8 cellular contexts compared by ENCODE assay signal in the genomic region with DNA sequence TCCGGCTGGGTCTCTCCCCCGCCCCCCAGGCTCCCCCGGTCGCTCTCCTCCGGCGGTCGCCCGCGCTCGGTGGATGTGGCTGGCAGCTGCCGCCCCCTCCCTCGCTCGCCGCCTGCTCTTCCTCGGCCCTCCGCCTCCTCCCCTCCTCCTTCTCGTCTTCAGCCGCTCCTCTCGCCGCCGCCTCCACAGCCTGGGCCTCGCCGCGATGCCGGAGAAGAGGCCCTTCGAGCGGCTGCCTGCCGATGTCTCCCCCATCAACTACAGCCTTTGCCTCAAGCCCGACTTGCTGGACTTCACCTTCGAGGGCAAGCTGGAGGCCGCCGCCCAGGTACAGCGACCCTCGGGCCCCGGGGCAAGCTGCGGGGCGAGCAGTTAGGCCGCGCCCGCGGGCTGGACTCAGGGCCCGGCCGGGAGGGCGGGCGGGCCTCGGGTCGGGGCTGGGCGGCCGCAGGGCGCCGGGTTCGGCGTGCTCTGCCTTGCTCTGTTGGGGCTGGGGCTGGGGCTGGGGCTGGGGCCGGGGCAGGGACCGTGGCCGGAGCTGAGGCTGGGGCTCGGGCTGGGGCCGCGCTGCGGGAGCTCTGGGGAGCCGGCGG. TPM values are rescaled to one million over a fixed set of nuclear protein-coding genes. Genes with fewer than 3 reads are reported as not detected.
DNase-seq lines count a peak whose midpoint lies in the region; ATAC-seq, FAIRE-seq and TF ChIP-seq lines count a peak whose summit lies in the region.
"Not testable (repeated sequence)": the region's sequence is repeated elsewhere in the genome, so short reads cannot be mapped to it uniquely, and the experiment has no call there.

No MANE protein-coding gene starts in this region.

- POLR2A ChIA-PET in activated CD4-positive, alpha-beta T cell treated with anti-CD3 and anti-CD28 coated beads for 36 hours (lab: Charles Lee) = interaction anchor here (1.0 kb wide), 1 partner anchor 118 kb away, joined by 4 read pairs; no protein-coding TSS in a partner anchor

- peak overlapping the region; percentile 93 for H3K4me3 Mint-ChIP-seq in activated CD4-positive, alpha-beta T cell treated with anti-CD3 and anti-CD28 coated beads for 36 hours
- H3K4me3 Mint-ChIP-seq in central memory CD8-positive, alpha-beta T cell = peak overlapping the region; percentile 87

- TF ChIP-seq CTCF in 22Rv1 (IDR thresholded peaks at IDR 0.05) = not testable (repeated sequence)

- peak overlapping the region; percentile 60 for H3K4me3 ChIP-seq in Jurkat, Clone E6-1 (ENCODE audit: low read length)
- peak overlapping the region; percentile 77; the same call in 1 of the 2 replicates for H3K4me3 ChIP-seq in iPS-20b (ENCODE audit: low read length)
- peak overlapping the region; percentile 68 for H3K4me3 ChIP-seq in rectal smooth muscle tissue (ENCODE audit: low read length)

- not testable (repeated sequence) for H3K36me3 Mint-ChIP-seq in activated CD4-positive, alpha-beta T cell treated with anti-CD3 and anti-CD28 coated beads for 36 hours (ENCODE audit: low read depth); central memory CD8-positive, alpha-beta T cell (ENCODE audit: insufficient read depth)

- DNase-seq in GM18507 (ENCODE audit: extremely low spot score, insufficient read length, low read depth); Jurkat, Clone E6-1 (ENCODE audit: low read depth, low spot score): not testable (repeated sequence)
- peak; percentile 32 for DNase-seq in activated CD4-positive, alpha-beta T cell treated with anti-CD3 and anti-CD28 coated beads for 36 hours
- peak; percentile 15 to 21 for DNase-seq in central memory CD8-positive, alpha-beta T cell (ENCODE audit: low spot score in 2 of 2)

- H3K27ac ChIP-seq in 22Rv1 (peak overlapping the region; percentile 77), rectal smooth muscle tissue (ENCODE audit: low read depth, low read length) (peak overlapping the region; percentile 75)
- H3K27ac ChIP-seq in iPS-20b (ENCODE audit: low read length) = not testable (repeated sequence)

- CTCF ChIA-PET in activated CD4-positive, alpha-beta T cell treated with anti-CD3 and anti-CD28 coated beads for 36 hours (lab: Charles Lee) = not testable (repeated sequence)

- not testable (repeated sequence) for H3K27ac Mint-ChIP-seq in activated CD4-positive, alpha-beta T cell treated with anti-CD3 and anti-CD28 coated beads for 36 hours
- peak overlapping the region; percentile 79 for H3K27ac Mint-ChIP-seq in central memory CD8-positive, alpha-beta T cell (ENCODE audit: low read depth)

- H3K27me3 ChIP-seq in iPS-20b (ENCODE audit: insufficient read depth, low read length); rectal smooth muscle tissue (ENCODE audit: control insufficient read depth, insufficient read depth, low read length): not testable (repeated sequence)

- not testable (repeated sequence) for H3K27me3 Mint-ChIP-seq in activated CD4-positive, alpha-beta T cell treated with anti-CD3 and anti-CD28 coated beads for 36 hours; central memory CD8-positive, alpha-beta T cell

- not testable (repeated sequence) for H3K9me3 ChIP-seq in iPS-20b (ENCODE audit: insufficient read depth, low read depth, low read length)

- peak; percentile 85 for FAIRE-seq in GM18507 (lab: Jason Lieb, UNC)

- intact Hi-C loops in activated CD4-positive, alpha-beta T cell treated with anti-CD3 and anti-CD28 coated beads for 36 hours (cut with DNase I, micrococcal nuclease) = loop anchor here in 1 of 2 experiments (1.0 kb wide), 1 partner anchor 118 kb away; the partner anchor contains the start of gene KPNB1

- peak overlapping the region; percentile 73; the same call in 1 of the 2 replicates for H3K9ac ChIP-seq in iPS-20b (ENCODE audit: low read depth, low read length)
- H3K9ac ChIP-seq in rectal smooth muscle tissue (ENCODE audit: low read length) = not testable (repeated sequence)

- peak; percentile 25 for ATAC-seq in HG02588 (IDR thresholded peaks at IDR 0.05; ENCODE audit: unreplicated experiment)
- peak; percentile 20 for ATAC-seq in activated CD4-positive, alpha-beta T cell treated with anti-CD3 and anti-CD28 coated beads for 36 hours
- ATAC-seq in central memory CD8-positive, alpha-beta T cell (replicated peaks; ENCODE audit: extremely low read depth, poor library complexity, severe bottlenecking) = peak; percentile 67

- not testable (repeated sequence) for H3K4me1 Mint-ChIP-seq in activated CD4-positive, alpha-beta T cell treated with anti-CD3 and anti-CD28 coated beads for 36 hours
- H3K4me1 Mint-ChIP-seq in central memory CD8-positive, alpha-beta T cell = peaks cover 14% of the 10 kb centered on the region

- H3K36me3 ChIP-seq in iPS-20b (ENCODE audit: insufficient read depth, low read depth, low read length); rectal smooth muscle tissue (ENCODE audit: control insufficient read depth, insufficient read depth, low read length): not testable (repeated sequence)

- not testable (repeated sequence) for H3K4me1 ChIP-seq in iPS-20b (ENCODE audit: insufficient read depth, low read length); rectal smooth muscle tissue (ENCODE audit: control insufficient read depth, insufficient read depth, low read length)

- H3K9me3 Mint-ChIP-seq in activated CD4-positive, alpha-beta T cell treated with anti-CD3 and anti-CD28 coated beads for 36 hours (ENCODE audit: low read depth); central memory CD8-positive, alpha-beta T cell: not testable (repeated sequence)

RNA-seq across cellular contexts. Expression of gene NPEPPS, which starts 0.4 kb away (rescaled TPM):
- 56.2 TPM for polyA plus RNA-seq in Jurkat, Clone E6-1 (2012; ENCODE audit: insufficient read depth, insufficient read length)
- total RNA-seq in activated CD4-positive, alpha-beta T cell treated with anti-CD3 and anti-CD28 coated beads for 36 hours = 100 to 1,000 TPM; 121 to 152 TPM
